In the genomic region with DNA sequence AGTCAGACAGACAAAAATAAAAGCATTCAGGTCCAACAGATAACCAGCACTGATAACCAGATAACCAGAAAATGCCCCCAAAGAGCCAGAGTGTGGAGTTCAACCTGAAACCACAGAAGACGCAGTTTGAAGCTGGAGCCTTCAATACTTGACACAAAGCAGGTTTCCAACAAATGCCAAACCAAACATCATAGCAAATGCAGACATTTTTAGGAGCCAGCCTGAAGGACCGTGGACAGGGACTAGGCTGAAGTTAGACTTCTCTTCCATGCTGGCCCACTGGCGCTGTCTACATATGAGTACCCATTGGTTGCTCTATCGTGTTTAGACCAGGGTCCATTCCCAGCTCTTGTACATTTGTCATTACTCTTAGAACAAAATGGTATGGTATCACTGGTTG, we compare ENCODE assay signal across 22 cellular contexts. TPM values are rescaled to one million over a fixed set of nuclear protein-coding genes. Genes with fewer than 3 reads are reported as not detected.
DNase-seq lines count a peak whose midpoint lies in the region; ATAC-seq, FAIRE-seq and TF ChIP-seq lines count a peak whose summit lies in the region.
"Had no signal": no experiment of that assay in that cellular context is flagged by ENCODE, and none has a peak within 500 bp of the region (broad histone marks: within the 10 kb centered on the region; RNA-seq: fewer than 3 reads in every experiment).

No MANE protein-coding gene starts in this region.

- TF ChIP-seq RAD21 in IMR-90 (IDR thresholded peaks at IDR 0.05; ENCODE audit: low read length), result no peak

- WGBS in IMR-90 (ENCODE audit: extremely low coverage in 2 of 2, insufficient read length in 1 of 2), 2 experiments, result 33% methylated on average over 1 of the region's 4 CpGs; no CpG with 5 or more reads in 1 of the 2 experiments
- WGBS in mesendoderm (ENCODE audit: extremely low coverage, insufficient coverage, low lambda C conversion rate), result no CpG with 5 or more reads among the region's 4 CpGs

- no peak for FAIRE-seq in astrocyte (lab: Jason Lieb, UNC)
- FAIRE-seq: A549, GM12892 had no signal

- DNase-seq in IMR-90 (no peak), astrocyte (ENCODE audit: low read depth) (no peak), mesendoderm (no peak), hypothalamus (lab: John Stamatoyannopoulos, UW) (no peak), KBM-7 (no peak), NCI-H1930 (lab: John Stamatoyannopoulos, UW) (no peak), HCEC 1CT (no peak)
- DNase-seq: AML-193; Calu3; CD8-positive, alpha-beta T cell; DND-41; MG63; NCI-H1105 treated with DMSO at 0.1 percent for 48 hours; NCI-H146; NCI-H2029; NCI-H526 treated with DMSO at 0.1 percent for 48 hours; Right ventricle myocardium superior; RPMI8226 had no signal

- TF ChIP-seq CTCF in IMR-90 (conservative IDR thresholded peaks at IDR 0.05; ENCODE audit: low read depth, low read length), result no peak
- TF ChIP-seq CTCF in astrocyte (IDR thresholded peaks at IDR 0.05; ENCODE audit: insufficient read depth, low read depth, low read length), result no peak

- peak overlapping the region; percentile 16; the same call in 1 of the 2 replicates for H4K91ac ChIP-seq in IMR-90 (ENCODE audit: insufficient read depth, low read depth, low read length)

- H3K27ac ChIP-seq in IMR-90 (ENCODE audit: insufficient read depth, low read length), result no peak overlapping the region
- no peak overlapping the region for H3K27ac ChIP-seq in astrocyte (ENCODE audit: low read depth, low read length)
- H3K27ac ChIP-seq in mesendoderm (ENCODE audit: low read depth, low read length), result no peak overlapping the region
- H3K27ac ChIP-seq: A549 had no signal

- H4K20me1 ChIP-seq in IMR-90 (ENCODE audit: insufficient read depth, low read length) (no peaks in the 10 kb centered on the region), astrocyte (ENCODE audit: insufficient read depth, low read length) (no peaks in the 10 kb centered on the region)

- H2BK15ac ChIP-seq in IMR-90 (ENCODE audit: low read depth, low read length) (peak overlapping the region; percentile 16; the same call in 2 of the 3 replicates), mesendoderm (replicated peaks; ENCODE audit: low read depth) (no peak overlapping the region)

- BruUV-seq in IMR-90 (replicated peaks; lab: Mats Ljungman, UMichigan), result no TSS peak

- in situ Hi-C loops in IMR-90 (cut with MboI; ENCODE audit: low sequenced_read_pairs), result no loop called here
- in situ Hi-C loops in KBM-7 (cut with MboI; ENCODE audit: low pct_unique_long_range_greater_than_20kb, low sequenced_read_pairs), result no loop called here

- H3K27me3 Mint-ChIP-seq in astrocyte (ENCODE audit: low read depth, unreplicated experiment), result no peaks in the 10 kb centered on the region

- dilution Hi-C loops in IMR-90 (cut with HindIII; ENCODE audit: low sequenced_read_pairs, unreplicated experiment), result no loop called here

- H3K9ac ChIP-seq in IMR-90 (ENCODE audit: low read depth, low read length), result no peak overlapping the region
- no peak overlapping the region for H3K9ac ChIP-seq in astrocyte (ENCODE audit: low read length)
- no peak overlapping the region for H3K9ac ChIP-seq in mesendoderm (ENCODE audit: low read length)

- H2AFZ ChIP-seq in IMR-90 (replicated peaks; ENCODE audit: low read length, poor library complexity) (no peak overlapping the region), astrocyte (ENCODE audit: low read depth, low read length) (no peak overlapping the region)

- 0 out of 2 replicates have a peak overlapping the region, but pooled peaks have one; percentile 39 for H3K14ac ChIP-seq in IMR-90 (replicated peaks; ENCODE audit: low read depth, low read length)

- intact Hi-C loops in IMR-90 (cut with micrococcal nuclease), result loop anchor here (10.0 kb wide), 1 partner anchor 344 kb away; no protein-coding TSS in a partner anchor

- peak overlapping the region; percentile 71 for H2BK120ac ChIP-seq in IMR-90 (ENCODE audit: low read depth, low read length)
- H2BK120ac ChIP-seq in mesendoderm (ENCODE audit: low read depth, low read length), result no peak overlapping the region

- H3K23ac ChIP-seq in IMR-90 (ENCODE audit: low read depth, low read length) (no peak overlapping the region), mesendoderm (ENCODE audit: low read length) (no peak overlapping the region)

- H3K56ac ChIP-seq in IMR-90 (ENCODE audit: extremely low read depth, insufficient read depth, low read length) (no peak overlapping the region), mesendoderm (ENCODE audit: low read length) (peak overlapping the region; percentile 5)

- no peaks in the 10 kb centered on the region for H3K36me3 Mint-ChIP-seq in astrocyte (ENCODE audit: low read depth, unreplicated experiment)
- H3K36me3 Mint-ChIP-seq: CD8-positive, alpha-beta T cell had no signal

- H2AK5ac ChIP-seq in IMR-90 (ENCODE audit: low read depth, low read length) (0 out of 2 replicates have a peak overlapping the region, but pooled peaks have one; percentile 17), mesendoderm (ENCODE audit: low read length) (no peak overlapping the region)

- H3K4me1 Mint-ChIP-seq in astrocyte (ENCODE audit: low read depth, unreplicated experiment), result peaks cover 44% of the 10 kb centered on the region

- POLR2A ChIA-PET in IMR-90 (lab: Charles Lee; ENCODE audit: unreplicated experiment), result no interaction called here

- H3K79me1 ChIP-seq in IMR-90 (ENCODE audit: low read depth in 1 of 2, low read length in 2 of 2) (no peaks in the 10 kb centered on the region), mesendoderm (ENCODE audit: low read length) (peaks cover 10% of the 10 kb centered on the region)

- TF ChIP-seq POLR2A in IMR-90 (IDR thresholded peaks at IDR 0.05; ENCODE audit: low read depth, low read length), result no peak

- H4K5ac ChIP-seq in IMR-90 (ENCODE audit: low read depth, low read length) (no peak overlapping the region), mesendoderm (ENCODE audit: low read length) (no peak overlapping the region)

- 0 out of 2 replicates have a peak, but pooled peaks cover 3% of the 10 kb centered on the region for H3K9me1 ChIP-seq in IMR-90 (ENCODE audit: insufficient read depth, low read length)

- H3K18ac ChIP-seq in IMR-90 (ENCODE audit: low read depth, low read length), result no peak overlapping the region
- no peak overlapping the region for H3K18ac ChIP-seq in mesendoderm (ENCODE audit: low read length)

- H3K4me2 ChIP-seq in IMR-90 (ENCODE audit: low read depth, low read length) (no peak overlapping the region), astrocyte (ENCODE audit: low read length) (peak overlapping the region; percentile 0), mesendoderm (ENCODE audit: low read length) (no peak overlapping the region)
- H3K4me2 ChIP-seq: A549 had no signal

- no peaks in the 10 kb centered on the region for H3K36me3 ChIP-seq in IMR-90 (ENCODE audit: control insufficient read depth, insufficient read depth, low read length)
- no peaks in the 10 kb centered on the region for H3K36me3 ChIP-seq in astrocyte (ENCODE audit: insufficient read depth, low read length)
- no peaks in the 10 kb centered on the region for H3K36me3 ChIP-seq in mesendoderm (ENCODE audit: control insufficient read depth, insufficient read depth, low read length)
- H3K36me3 ChIP-seq: MG63 had no signal

- peak overlapping the region; percentile 65 for H2BK20ac ChIP-seq in IMR-90 (ENCODE audit: low read depth, low read length)

- CTCF ChIA-PET in IMR-90 (lab: Yijun Ruan, JAX), result no interaction called here

- no peak for ATAC-seq in IMR-90 (ENCODE audit: low read depth)
- ATAC-seq: A549; CD8-positive, alpha-beta T cell had no signal

- H3K9me3 Mint-ChIP-seq in astrocyte (ENCODE audit: unreplicated experiment), result peaks cover 3% of the 10 kb centered on the region

- peaks cover 3% of the 10 kb centered on the region; the same call in 1 of the 2 replicates for H3K9me3 ChIP-seq in IMR-90 (ENCODE audit: control insufficient read depth, insufficient read depth, low read length)
- no peaks in the 10 kb centered on the region for H3K9me3 ChIP-seq in astrocyte (ENCODE audit: insufficient read depth, low read depth, low read length)
- H3K9me3 ChIP-seq: A549, MG63 had no signal

- H2BK5ac ChIP-seq in IMR-90 (ENCODE audit: low read depth, low read length, poor library complexity, severe bottlenecking) (no peak overlapping the region), mesendoderm (ENCODE audit: low read length) (no peak overlapping the region)

- H3K27ac Mint-ChIP-seq in astrocyte (ENCODE audit: unreplicated experiment), result peak overlapping the region; percentile 84
- H3K27ac Mint-ChIP-seq: CD8-positive, alpha-beta T cell had no signal

- no peak overlapping the region for H3K4me3 Mint-ChIP-seq in astrocyte (ENCODE audit: unreplicated experiment)
- H3K4me3 Mint-ChIP-seq: CD8-positive, alpha-beta T cell had no signal

- no peak overlapping the region for H3K4me3 ChIP-seq in IMR-90 (ENCODE audit: insufficient read depth, low read depth, low read length)
- no peak overlapping the region for H3K4me3 ChIP-seq in astrocyte (ENCODE audit: insufficient read depth, low read depth, low read length)
- H3K4me3 ChIP-seq in mesendoderm (ENCODE audit: low read length), result no peak overlapping the region
- H3K4me3 ChIP-seq: A549; BLaER1 treated with 17β-estradiol and CSF1 and Interleukin-3, amounts not matched to agents 10 nM and 100 nM; MG63 had no signal

- no peak overlapping the region for H2AK9ac ChIP-seq in IMR-90 (replicated peaks; ENCODE audit: low read depth, low read length, poor library complexity)

- H3K4me1 ChIP-seq in IMR-90 (ENCODE audit: control insufficient read depth, insufficient read depth, low read length) (peaks cover 19% of the 10 kb centered on the region), astrocyte (ENCODE audit: insufficient read depth, low read length) (peaks cover 30% of the 10 kb centered on the region), mesendoderm (ENCODE audit: control insufficient read depth, low read depth, low read length) (peaks cover 17% of the 10 kb centered on the region)

- H3K27me3 ChIP-seq in IMR-90 (ENCODE audit: control insufficient read depth, insufficient read depth, low read length), result no peaks in the 10 kb centered on the region
- H3K27me3 ChIP-seq in astrocyte (ENCODE audit: insufficient read depth, low read length), result no peaks in the 10 kb centered on the region
- H3K27me3 ChIP-seq in mesendoderm (ENCODE audit: insufficient read depth, low read length, poor library complexity), result no peaks in the 10 kb centered on the region
- H3K27me3 ChIP-seq: BLaER1 treated with 17β-estradiol and CSF1 and Interleukin-3, amounts not matched to agents 10 nM and 100 nM; MG63 had no signal

- no peaks in the 10 kb centered on the region for H3K79me2 ChIP-seq in astrocyte (ENCODE audit: insufficient read depth, low read length)
- peaks cover 29% of the 10 kb centered on the region for H3K79me2 ChIP-seq in mesendoderm (ENCODE audit: control insufficient read depth, insufficient read depth, low read length)

- H4K8ac ChIP-seq in IMR-90 (ENCODE audit: low read depth in 2 of 2, low read length in 2 of 2) (no peak overlapping the region), mesendoderm (ENCODE audit: low read depth, low read length) (no peak overlapping the region)

- H3K4ac ChIP-seq in IMR-90 (ENCODE audit: low read depth, low read length) (peak overlapping the region; percentile 40), mesendoderm (ENCODE audit: low read depth, low read length) (no peak overlapping the region)

RNA-seq across cellular contexts. Expression of a gene that starts 9.9 kb away (rescaled TPM):
- total RNA-seq in IMR-90 (2012; rRNA removed) (1.7 and 2.3 TPM in 2 replicates), astrocyte (11.6 and 13.2 TPM in 2 replicates)
- 0.83 and 1.0 TPM in 2 replicates for polyA plus RNA-seq in IMR-90 (2012; rRNA removed)
- 0.35 and 0.63 TPM in 2 replicates for polyA plus RNA-seq in IMR-90 (2012; cell fraction: cytosol; rRNA removed)
- polyA plus RNA-seq in IMR-90 (2012; cell fraction: nucleus; rRNA removed; ENCODE audit: low replicate concordance), result 0.21 and 0.54 TPM in 2 replicates
- 7.5 TPM for polyA plus RNA-seq in mesendoderm (2013, experiment 1 of 2)
- polyA plus RNA-seq in mesendoderm (2013, experiment 2 of 2), result 7.4 TPM
- total RNA-seq: Calu3; CD8-positive, alpha-beta T cell; HT-29 had no signal
